ENCODE assay signal across 1 cellular context in the genomic region with DNA sequence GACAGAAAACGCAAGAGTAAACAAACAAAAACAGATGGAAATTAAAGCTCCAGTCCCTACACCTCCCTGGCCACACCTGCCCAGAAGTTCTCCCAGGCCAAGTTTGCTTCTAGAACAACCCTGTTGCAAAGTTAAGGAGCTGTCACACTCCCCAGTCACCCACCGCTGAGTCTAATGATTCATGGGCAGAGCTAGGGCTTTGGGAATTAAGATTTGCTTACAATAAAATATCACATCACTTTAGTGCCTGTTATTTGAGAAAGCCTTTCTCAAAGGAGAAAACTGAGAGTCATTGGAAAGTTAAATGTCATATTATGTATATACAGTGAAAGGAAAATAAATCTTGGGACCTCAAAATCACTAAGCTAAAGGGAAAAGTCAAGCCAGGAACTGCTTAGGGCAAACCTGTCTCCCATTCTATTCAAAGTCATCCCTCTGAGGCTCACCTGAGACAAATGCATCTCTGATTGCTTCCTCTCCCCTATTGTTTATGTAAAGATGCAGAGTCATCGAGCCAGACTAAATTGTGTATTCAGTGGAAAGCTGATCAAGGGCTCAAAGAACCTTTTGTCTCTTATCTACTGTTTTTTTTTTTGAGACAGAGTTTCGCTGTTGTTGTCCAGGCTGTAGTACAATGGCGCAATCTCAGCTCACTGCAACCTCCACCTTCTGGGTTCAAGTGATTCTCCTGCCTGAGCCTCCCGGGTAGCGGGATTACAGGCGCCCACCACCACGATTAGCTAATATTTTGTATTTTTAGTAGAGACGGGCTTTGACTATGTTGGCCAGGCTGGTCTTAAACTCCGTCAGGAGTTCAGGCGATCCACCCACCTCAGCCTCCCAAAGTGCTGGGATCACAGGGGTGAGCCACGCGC.
TF ChIP-seq lines count a peak whose summit lies in the region.

No MANE protein-coding gene starts in this region.

TF ChIP-seq in K562, 482 proteins besides CTCF, POLR2A, EP300 and RAD21:
- TF ChIP-seq NFE2 (IDR thresholded peaks at IDR 0.05; ENCODE audit: low read depth): peak; percentile 21; the same call in 1 of the 2 replicates
- TF ChIP-seq NEUROD1 (IDR thresholded peaks at IDR 0.05; ENCODE audit: borderline replicate concordance, low read depth, low read length, partially characterized antibody): no peak
